In genomic region chr1:48581256-48581655, GRCh38 we compare ENCODE assay signal across 26 cellular contexts.
"Had no signal": no experiment of that assay in that cellular context is flagged by ENCODE, and none has a peak within 500 bp of the region (broad histone marks: within the 10 kb centered on the region; RNA-seq: fewer than 3 reads in every experiment).

No MANE protein-coding gene starts in this region.

- H3K4me3 ChIP-seq: coronary artery, esophagus muscularis mucosa, heart right ventricle, lung, psoas muscle, skin epidermis, spleen, thoracic aorta, tibial nerve, upper lobe of left lung had no signal

- DNase-seq: dermis blood vessel endothelial cell; effector memory CD4-positive, alpha-beta T cell; foreskin melanocyte; glutamatergic neuron; heart right ventricle; hippocampal formation; immature natural killer cell; naive thymus-derived CD4-positive, alpha-beta T cell; nephron progenitor cell; nucleus accumbens; posterior cingulate gyrus; psoas muscle; right cardiac atrium; spleen; stimulated activated CD4-positive, alpha-beta T cell treated with anti-CD3 and anti-CD28 coated beads, Interleukin-4, amount 100 ng/mL, for 4 hours; stimulated activated naive CD8-positive, alpha-beta T cell treated with anti-CD3 and anti-CD28 coated beads, Interleukin-15, Interleukin-2, amounts not matched to agents 100 U/mL and 50 U/mL, for 24 hours; upper lobe of left lung had no signal

- H3K4me1 Mint-ChIP-seq: memory B cell; naive thymus-derived CD4-positive, alpha-beta T cell; nephron progenitor cell; stimulated activated memory B cell treated with anti-CD40 and anti-IgM and Interleukin-4, amounts not matched to agents 10 μg/mL and 1 μg/mL and 100 μg/mL, for 72 hours had no signal

- H3K9me3 ChIP-seq: esophagus muscularis mucosa, heart right ventricle, psoas muscle, spleen, thoracic aorta, tibial nerve, upper lobe of left lung had no signal

- H3K36me3 ChIP-seq: esophagus muscularis mucosa, heart right ventricle, spleen, thoracic aorta, tibial nerve, upper lobe of left lung had no signal

- H3K27ac Mint-ChIP-seq: immature natural killer cell; memory B cell; naive thymus-derived CD4-positive, alpha-beta T cell; nephron progenitor cell; stimulated activated memory B cell treated with anti-CD40 and anti-IgM and Interleukin-4, amounts not matched to agents 10 μg/mL and 1 μg/mL and 100 μg/mL, for 72 hours had no signal

- H3K36me3 Mint-ChIP-seq: immature natural killer cell; memory B cell; naive thymus-derived CD4-positive, alpha-beta T cell; stimulated activated memory B cell treated with anti-CD40 and anti-IgM and Interleukin-4, amounts not matched to agents 10 μg/mL and 1 μg/mL and 100 μg/mL, for 72 hours had no signal

- H3K4me1 ChIP-seq: heart right ventricle, psoas muscle, tibial nerve, upper lobe of left lung had no signal

- H3K9me3 Mint-ChIP-seq: immature natural killer cell; memory B cell; nephron progenitor cell; stimulated activated memory B cell treated with anti-CD40 and anti-IgM and Interleukin-4, amounts not matched to agents 10 μg/mL and 1 μg/mL and 100 μg/mL, for 72 hours had no signal

- H3K4me3 Mint-ChIP-seq: immature natural killer cell; memory B cell; naive thymus-derived CD4-positive, alpha-beta T cell; nephron progenitor cell; stimulated activated memory B cell treated with anti-CD40 and anti-IgM and Interleukin-4, amounts not matched to agents 10 μg/mL and 1 μg/mL and 100 μg/mL, for 72 hours had no signal

- ATAC-seq: heart right ventricle; left lobe of liver; naive thymus-derived CD4-positive, alpha-beta T cell; psoas muscle; right cardiac atrium; stimulated activated memory B cell treated with anti-CD40 and anti-IgM and Interleukin-4, amounts not matched to agents 10 μg/mL and 1 μg/mL and 100 μg/mL, for 72 hours; stimulated activated naive CD8-positive, alpha-beta T cell treated with anti-CD3 and anti-CD28 coated beads, Interleukin-15, Interleukin-2, amounts not matched to agents 100 U/mL and 50 U/mL, for 24 hours had no signal
